ENCODE assay signal across 10 cellular contexts in genomic region chr2:104853401-104853925, GRCh38. TPM values are rescaled to one million over a fixed set of nuclear protein-coding genes. Genes with fewer than 3 reads are reported as not detected.
DNase-seq lines count a peak whose midpoint lies in the region; ATAC-seq and TF ChIP-seq lines count a peak whose summit lies in the region.
"Had no signal": no experiment of that assay in that cellular context is flagged by ENCODE, and none has a peak within 500 bp of the region (broad histone marks: within the 10 kb centered on the region; RNA-seq: fewer than 3 reads in every experiment).

No MANE protein-coding gene starts in this region.

- ATAC-seq in HG02885 (IDR thresholded peaks at IDR 0.05; ENCODE audit: poor library complexity, unreplicated experiment) (no peak), GM21528 (IDR thresholded peaks at IDR 0.05; ENCODE audit: low FRiP score, unreplicated experiment) (no peak)

- TF ChIP-seq RAD21 in neural cell (conservative IDR thresholded peaks at IDR 0.05) = no peak

- H4K20me1 ChIP-seq in neural cell (ENCODE audit: insufficient read depth) = peaks cover 29% of the 10 kb centered on the region

- CTCF ChIA-PET in HEK293T (lab: Yijun Ruan, JAX) = interaction anchor here (0.6 kb wide), 1 partner anchor 202 kb away, joined by 4 read pairs; no protein-coding TSS in a partner anchor

- peak overlapping the region; percentile 47 for H3K4me3 ChIP-seq in AG10803 (ENCODE audit: low read length)
- peak overlapping the region; percentile 42 for H3K4me3 ChIP-seq in choroid plexus epithelial cell (ENCODE audit: low read depth, low read length)
- peak overlapping the region; percentile 79 for H3K4me3 ChIP-seq in neural cell (ENCODE audit: low read length)
- no peak overlapping the region for H3K4me3 ChIP-seq in prostate gland

- H3K36me3 ChIP-seq in neural cell (ENCODE audit: insufficient read depth, low read length) = peaks cover 4% of the 10 kb centered on the region
- H3K36me3 ChIP-seq in prostate gland = no peaks in the 10 kb centered on the region
- H3K36me3 ChIP-seq: pancreas had no signal

- H3K4me1 ChIP-seq in prostate gland (replicated peaks) = no peaks in the 10 kb centered on the region

- no peak for TF ChIP-seq POLR2A in prostate gland (IDR thresholded peaks at IDR 0.05)

- peak overlapping the region; percentile 95 for H3K9ac ChIP-seq in neural cell (ENCODE audit: low read length)

- no peak for TF ChIP-seq EP300 in neural cell (conservative IDR thresholded peaks at IDR 0.05; ENCODE audit: poor library complexity, severe bottlenecking)

- H2AFZ ChIP-seq in neural cell (ENCODE audit: low read depth, low read length) = peak overlapping the region; percentile 14

- POLR2A ChIA-PET in HEK293T (lab: Yijun Ruan, JAX) = interaction anchor here (1.3 to 2.0 kb wide), 4 partner anchors 8 to 17 kb away, joined by 3 to 8 read pairs (median 6); no protein-coding TSS in a partner anchor

- peak overlapping the region; percentile 19 for H3K4me2 ChIP-seq in neural cell (ENCODE audit: low read length)

- H3F3A ChIP-seq in neural cell (ENCODE audit: insufficient read depth, low read length, poor library complexity, severe bottlenecking) = peaks cover 13% of the 10 kb centered on the region

- H3K9me2 ChIP-seq in neural cell (ENCODE audit: insufficient read depth, low read length) = no peaks in the 10 kb centered on the region

- intact Hi-C loops in prostate gland (cut with DNase I) = no loop called here

- TF ChIP-seq CTCF in AG10803 (conservative IDR thresholded peaks at IDR 0.05; ENCODE audit: low read length) (no peak), choroid plexus epithelial cell (conservative IDR thresholded peaks at IDR 0.05; ENCODE audit: low read depth, low read length) (no peak), neural cell (IDR thresholded peaks at IDR 0.05; ENCODE audit: poor library complexity, severe bottlenecking) (no peak), prostate gland (IDR thresholded peaks at IDR 0.05) (no peak)

- H3K27me3 ChIP-seq in neural cell (ENCODE audit: insufficient read depth, low read depth, low read length) (no peaks in the 10 kb centered on the region), prostate gland (replicated peaks; ENCODE audit: insufficient read depth) (peaks cover 59% of the 10 kb centered on the region)

- no peak for DNase-seq in AG10803 (ENCODE audit: low read depth)
- DNase-seq in HEK293T (ENCODE audit: extremely low spot score) = no peak
- DNase-seq in choroid plexus epithelial cell (ENCODE audit: low read depth) = no peak
- DNase-seq in cerebellum (ENCODE audit: low spot score) = no peak
- DNase-seq in prostate gland (ENCODE audit: low spot score) = no peak

- peaks cover 67% of the 10 kb centered on the region for H3K79me2 ChIP-seq in neural cell (replicated peaks; ENCODE audit: insufficient read depth, low read length)

- peak overlapping the region; percentile 99 for H3K27ac ChIP-seq in neural cell (ENCODE audit: low read length)
- no peak overlapping the region for H3K27ac ChIP-seq in prostate gland
- H3K27ac ChIP-seq: pancreas had no signal

- 3% methylated on average over 37 of the region's 37 CpGs for WGBS in prostate gland

- no peaks in the 10 kb centered on the region for H3K9me3 ChIP-seq in neural cell (ENCODE audit: low read length)
- no peaks in the 10 kb centered on the region for H3K9me3 ChIP-seq in prostate gland
- H3K9me3 ChIP-seq: pancreas had no signal

TF ChIP-seq in HEK293T, 16 proteins besides CTCF, POLR2A, EP300 and RAD21:
- TF ChIP-seq CTBP1 (IDR thresholded peaks at IDR 0.05; ENCODE audit: borderline replicate concordance) = 0 out of 2 replicates have a peak, but pooled peaks have one; percentile 2
- no peak for TF ChIP-seq ELF4 (IDR thresholded peaks at IDR 0.05)
TF ChIP-seq in HEK293T: peak in this region for 1.

TF ChIP-seq in neural cell, 6 proteins besides CTCF, POLR2A, EP300 and RAD21:
- TF ChIP-seq TAF1 (IDR thresholded peaks at IDR 0.05; ENCODE audit: low read depth) = no peak
- peak; percentile 14 for TF ChIP-seq POLR2AphosphoS5 (IDR thresholded peaks at IDR 0.05)

RNA-seq across cellular contexts. Expression of gene POU3F3, which starts 0.5 kb away (rescaled TPM):
- polyA plus RNA-seq in neural cell = 69.3 and 72.0 TPM in 2 replicates
- polyA minus RNA-seq in neural cell = 136 and 152 TPM in 2 replicates
- 30.7 TPM for total RNA-seq in cerebellum
- total RNA-seq in prostate gland = 1 to 10 TPM in 1 of 2 donors, not detected in 1; 2.2 TPM
- total RNA-seq: bronchial epithelial cell, pancreas had no signal
- polyA plus RNA-seq: pancreas had no signal

Comparison
In these comparisons a context has a peak if more than half of its experiments do, and no peak if none do; other contexts are left out.
1. H3K4me3 ChIP-seq: peak in AG10803 (single experiment), choroid plexus epithelial cell (single experiment) and neural cell (single experiment); none in prostate gland (0 of 2).
2. RNA of gene POU3F3, which starts 0.5 kb away (total RNA-seq): 30.7 TPM in cerebellum (single experiment); 2.2 TPM in prostate gland; every median in the first group is over 10 times any median in the second.